ENCODE assay signal across 1 cellular context in the genomic region with DNA sequence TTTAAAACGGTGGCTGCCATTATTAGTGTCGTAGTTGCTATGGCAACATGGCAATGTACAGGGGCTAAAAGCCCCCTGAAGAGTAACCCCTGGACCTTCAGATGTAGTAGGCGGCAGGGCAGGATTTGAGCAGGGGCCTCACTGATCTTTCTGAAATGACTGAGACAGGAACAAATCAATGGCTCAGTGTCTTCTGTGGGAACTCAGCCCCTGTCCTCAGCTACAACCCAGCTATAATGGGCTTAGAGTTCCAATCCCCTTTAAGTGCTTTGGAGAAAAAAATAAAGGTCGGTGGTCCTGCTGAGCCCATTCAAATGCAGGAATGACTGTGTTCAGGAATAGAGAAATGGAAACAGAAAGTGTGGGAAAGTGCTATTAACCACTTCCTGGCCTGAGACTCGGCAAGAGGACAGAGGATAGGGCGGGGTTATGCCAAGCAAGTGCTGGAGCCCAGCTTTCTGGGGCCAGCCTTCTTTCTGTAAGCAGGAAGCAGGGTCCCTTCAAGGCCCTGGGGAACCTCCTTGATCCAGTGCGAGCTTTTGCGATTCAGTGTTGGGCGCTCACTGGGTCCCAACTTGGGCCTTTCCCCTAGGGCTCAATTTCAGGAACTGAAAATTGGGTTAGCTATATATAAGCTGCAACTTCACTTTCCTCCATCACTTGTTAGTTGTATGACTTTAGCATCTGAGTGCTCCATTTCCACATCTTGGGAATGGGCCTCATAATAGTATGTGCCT.
TF ChIP-seq lines count a peak whose summit lies in the region.

No MANE protein-coding gene starts in this region.

TF ChIP-seq in GM12878, 131 proteins besides CTCF, POLR2A, EP300 and RAD21 (continues in another document):
- TF ChIP-seq, protein P1, sequence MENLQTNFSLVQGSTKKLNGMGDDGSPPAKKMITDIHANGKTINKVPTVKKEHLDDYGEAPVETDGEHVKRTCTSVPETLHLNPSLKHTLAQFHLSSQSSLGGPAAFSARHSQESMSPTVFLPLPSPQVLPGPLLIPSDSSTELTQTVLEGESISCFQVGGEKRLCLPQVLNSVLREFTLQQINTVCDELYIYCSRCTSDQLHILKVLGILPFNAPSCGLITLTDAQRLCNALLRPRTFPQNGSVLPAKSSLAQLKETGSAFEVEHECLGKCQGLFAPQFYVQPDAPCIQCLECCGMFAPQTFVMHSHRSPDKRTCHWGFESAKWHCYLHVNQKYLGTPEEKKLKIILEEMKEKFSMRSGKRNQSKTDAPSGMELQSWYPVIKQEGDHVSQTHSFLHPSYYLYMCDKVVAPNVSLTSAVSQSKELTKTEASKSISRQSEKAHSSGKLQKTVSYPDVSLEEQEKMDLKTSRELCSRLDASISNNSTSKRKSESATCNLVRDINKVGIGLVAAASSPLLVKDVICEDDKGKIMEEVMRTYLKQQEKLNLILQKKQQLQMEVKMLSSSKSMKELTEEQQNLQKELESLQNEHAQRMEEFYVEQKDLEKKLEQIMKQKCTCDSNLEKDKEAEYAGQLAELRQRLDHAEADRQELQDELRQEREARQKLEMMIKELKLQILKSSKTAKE (IDR thresholded peaks at IDR 0.05; ENCODE audit: low read depth, poor library complexity, severe bottlenecking): no peak
- TF ChIP-seq BCL11A (IDR thresholded peaks at IDR 0.05; ENCODE audit: low read depth, low read length) (no peak), SREBF1 (IDR thresholded peaks at IDR 0.05; ENCODE audit: low read length) (no peak), POU2F2 (IDR thresholded peaks at IDR 0.05; ENCODE audit: borderline replicate concordance, low read depth, low read length) (0 out of 3 replicates have a peak, but pooled peaks have one; percentile 45), YBX1 (IDR thresholded peaks at IDR 0.05) (no peak), SPI1 (IDR thresholded peaks at IDR 0.05; ENCODE audit: borderline replicate concordance, insufficient read depth, low read depth, low read length) (peak; percentile 98), CHD2 (IDR thresholded peaks at IDR 0.05; ENCODE audit: borderline replicate concordance, low read depth, low read length) (no peak; the same call in 1 of the 2 replicates), DPF2 (IDR thresholded peaks at IDR 0.05) (peak; percentile 98), NFYA (IDR thresholded peaks at IDR 0.05; ENCODE audit: borderline replicate concordance, low read depth, low read length) (no peak), ESRRA (IDR thresholded peaks at IDR 0.05; ENCODE audit: low read length) (no peak), PAX5 (IDR thresholded peaks at IDR 0.05; ENCODE audit: borderline replicate concordance, low read depth, low read length) (peak; percentile 36), TBL1XR1 (IDR thresholded peaks at IDR 0.05; ENCODE audit: low read depth, low read length) (0 out of 2 replicates have a peak, but pooled peaks have one; percentile 15), RCOR1 (conservative IDR thresholded peaks at IDR 0.05; ENCODE audit: low read depth, low read length) (peak; percentile 75; the same call in 1 of the 2 replicates), CREM (IDR thresholded peaks at IDR 0.05; ENCODE audit: low read depth) (peak; percentile 50; the same call in 1 of the 2 replicates), MEF2B (IDR thresholded peaks at IDR 0.05; ENCODE audit: partially characterized antibody, poor library complexity, severe bottlenecking) (peak; percentile 92), WRNIP1 (IDR thresholded peaks at IDR 0.05; ENCODE audit: borderline replicate concordance, low read depth, low read length) (no peak), CREB1 (IDR thresholded peaks at IDR 0.05; ENCODE audit: low read depth) (no peak), EED (IDR thresholded peaks at IDR 0.05; ENCODE audit: low read depth) (peak; percentile 93), KDM1A (IDR thresholded peaks at IDR 0.05; ENCODE audit: borderline replicate concordance) (no peak), SMARCA5 (IDR thresholded peaks at IDR 0.05) (peak; percentile 20; the same call in 1 of the 2 replicates), BHLHE40 (IDR thresholded peaks at IDR 0.05; ENCODE audit: borderline replicate concordance in 1 of 2, low read depth in 2 of 2, low read length in 1 of 2) (peak in 1 of 2 experiments; percentile 33; a peak in 1 of 4 replicates), MEF2A (IDR thresholded peaks at IDR 0.05; ENCODE audit: insufficient read depth, low read depth, low read length) (0 out of 2 replicates have a peak, but pooled peaks have one; percentile 51), CBX5 (IDR thresholded peaks at IDR 0.05; ENCODE audit: low read depth) (peak; percentile 63; the same call in 1 of the 2 replicates), IKZF1 (conservative IDR thresholded peaks at IDR 0.05) (peak; percentile 95), RB1 (IDR thresholded peaks at IDR 0.05; ENCODE audit: borderline replicate concordance) (no peak), PAX8 (IDR thresholded peaks at IDR 0.05) (no peak), POLR2AphosphoS2 (IDR thresholded peaks at IDR 0.05; ENCODE audit: low read depth, low read length) (no peak)
- TF ChIP-seq, protein P2, sequence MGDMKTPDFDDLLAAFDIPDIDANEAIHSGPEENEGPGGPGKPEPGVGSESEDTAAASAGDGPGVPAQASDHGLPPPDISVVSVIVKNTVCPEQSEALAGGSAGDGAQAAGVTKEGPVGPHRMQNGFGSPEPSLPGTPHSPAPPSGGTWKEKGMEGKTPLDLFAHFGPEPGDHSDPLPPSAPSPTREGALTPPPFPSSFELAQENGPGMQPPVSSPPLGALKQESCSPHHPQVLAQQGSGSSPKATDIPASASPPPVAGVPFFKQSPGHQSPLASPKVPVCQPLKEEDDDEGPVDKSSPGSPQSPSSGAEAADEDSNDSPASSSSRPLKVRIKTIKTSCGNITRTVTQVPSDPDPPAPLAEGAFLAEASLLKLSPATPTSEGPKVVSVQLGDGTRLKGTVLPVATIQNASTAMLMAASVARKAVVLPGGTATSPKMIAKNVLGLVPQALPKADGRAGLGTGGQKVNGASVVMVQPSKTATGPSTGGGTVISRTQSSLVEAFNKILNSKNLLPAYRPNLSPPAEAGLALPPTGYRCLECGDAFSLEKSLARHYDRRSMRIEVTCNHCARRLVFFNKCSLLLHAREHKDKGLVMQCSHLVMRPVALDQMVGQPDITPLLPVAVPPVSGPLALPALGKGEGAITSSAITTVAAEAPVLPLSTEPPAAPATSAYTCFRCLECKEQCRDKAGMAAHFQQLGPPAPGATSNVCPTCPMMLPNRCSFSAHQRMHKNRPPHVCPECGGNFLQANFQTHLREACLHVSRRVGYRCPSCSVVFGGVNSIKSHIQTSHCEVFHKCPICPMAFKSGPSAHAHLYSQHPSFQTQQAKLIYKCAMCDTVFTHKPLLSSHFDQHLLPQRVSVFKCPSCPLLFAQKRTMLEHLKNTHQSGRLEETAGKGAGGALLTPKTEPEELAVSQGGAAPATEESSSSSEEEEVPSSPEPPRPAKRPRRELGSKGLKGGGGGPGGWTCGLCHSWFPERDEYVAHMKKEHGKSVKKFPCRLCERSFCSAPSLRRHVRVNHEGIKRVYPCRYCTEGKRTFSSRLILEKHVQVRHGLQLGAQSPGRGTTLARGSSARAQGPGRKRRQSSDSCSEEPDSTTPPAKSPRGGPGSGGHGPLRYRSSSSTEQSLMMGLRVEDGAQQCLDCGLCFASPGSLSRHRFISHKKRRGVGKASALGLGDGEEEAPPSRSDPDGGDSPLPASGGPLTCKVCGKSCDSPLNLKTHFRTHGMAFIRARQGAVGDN (IDR thresholded peaks at IDR 0.05): 0 out of 2 replicates have a peak, but pooled peaks have one; percentile 28
- TF ChIP-seq, protein P3, sequence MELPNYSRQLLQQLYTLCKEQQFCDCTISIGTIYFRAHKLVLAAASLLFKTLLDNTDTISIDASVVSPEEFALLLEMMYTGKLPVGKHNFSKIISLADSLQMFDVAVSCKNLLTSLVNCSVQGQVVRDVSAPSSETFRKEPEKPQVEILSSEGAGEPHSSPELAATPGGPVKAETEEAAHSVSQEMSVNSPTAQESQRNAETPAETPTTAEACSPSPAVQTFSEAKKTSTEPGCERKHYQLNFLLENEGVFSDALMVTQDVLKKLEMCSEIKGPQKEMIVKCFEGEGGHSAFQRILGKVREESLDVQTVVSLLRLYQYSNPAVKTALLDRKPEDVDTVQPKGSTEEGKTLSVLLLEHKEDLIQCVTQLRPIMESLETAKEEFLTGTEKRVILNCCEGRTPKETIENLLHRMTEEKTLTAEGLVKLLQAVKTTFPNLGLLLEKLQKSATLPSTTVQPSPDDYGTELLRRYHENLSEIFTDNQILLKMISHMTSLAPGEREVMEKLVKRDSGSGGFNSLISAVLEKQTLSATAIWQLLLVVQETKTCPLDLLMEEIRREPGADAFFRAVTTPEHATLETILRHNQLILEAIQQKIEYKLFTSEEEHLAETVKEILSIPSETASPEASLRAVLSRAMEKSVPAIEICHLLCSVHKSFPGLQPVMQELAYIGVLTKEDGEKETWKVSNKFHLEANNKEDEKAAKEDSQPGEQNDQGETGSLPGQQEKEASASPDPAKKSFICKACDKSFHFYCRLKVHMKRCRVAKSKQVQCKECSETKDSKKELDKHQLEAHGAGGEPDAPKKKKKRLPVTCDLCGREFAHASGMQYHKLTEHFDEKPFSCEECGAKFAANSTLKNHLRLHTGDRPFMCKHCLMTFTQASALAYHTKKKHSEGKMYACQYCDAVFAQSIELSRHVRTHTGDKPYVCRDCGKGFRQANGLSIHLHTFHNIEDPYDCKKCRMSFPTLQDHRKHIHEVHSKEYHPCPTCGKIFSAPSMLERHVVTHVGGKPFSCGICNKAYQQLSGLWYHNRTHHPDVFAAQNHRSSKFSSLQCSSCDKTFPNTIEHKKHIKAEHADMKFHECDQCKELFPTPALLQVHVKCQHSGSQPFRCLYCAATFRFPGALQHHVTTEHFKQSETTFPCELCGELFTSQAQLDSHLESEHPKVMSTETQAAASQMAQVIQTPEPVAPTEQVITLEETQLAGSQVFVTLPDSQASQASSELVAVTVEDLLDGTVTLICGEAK (IDR thresholded peaks at IDR 0.05; ENCODE audit: borderline replicate concordance): peak; percentile 32; the same call in 1 of the 2 replicates
- TF ChIP-seq, protein P4, sequence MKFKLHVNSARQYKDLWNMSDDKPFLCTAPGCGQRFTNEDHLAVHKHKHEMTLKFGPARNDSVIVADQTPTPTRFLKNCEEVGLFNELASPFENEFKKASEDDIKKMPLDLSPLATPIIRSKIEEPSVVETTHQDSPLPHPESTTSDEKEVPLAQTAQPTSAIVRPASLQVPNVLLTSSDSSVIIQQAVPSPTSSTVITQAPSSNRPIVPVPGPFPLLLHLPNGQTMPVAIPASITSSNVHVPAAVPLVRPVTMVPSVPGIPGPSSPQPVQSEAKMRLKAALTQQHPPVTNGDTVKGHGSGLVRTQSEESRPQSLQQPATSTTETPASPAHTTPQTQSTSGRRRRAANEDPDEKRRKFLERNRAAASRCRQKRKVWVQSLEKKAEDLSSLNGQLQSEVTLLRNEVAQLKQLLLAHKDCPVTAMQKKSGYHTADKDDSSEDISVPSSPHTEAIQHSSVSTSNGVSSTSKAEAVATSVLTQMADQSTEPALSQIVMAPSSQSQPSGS (IDR thresholded peaks at IDR 0.05; ENCODE audit: low read length): peak; percentile 68; the same call in 1 of the 2 replicates
- TF ChIP-seq, protein P5, sequence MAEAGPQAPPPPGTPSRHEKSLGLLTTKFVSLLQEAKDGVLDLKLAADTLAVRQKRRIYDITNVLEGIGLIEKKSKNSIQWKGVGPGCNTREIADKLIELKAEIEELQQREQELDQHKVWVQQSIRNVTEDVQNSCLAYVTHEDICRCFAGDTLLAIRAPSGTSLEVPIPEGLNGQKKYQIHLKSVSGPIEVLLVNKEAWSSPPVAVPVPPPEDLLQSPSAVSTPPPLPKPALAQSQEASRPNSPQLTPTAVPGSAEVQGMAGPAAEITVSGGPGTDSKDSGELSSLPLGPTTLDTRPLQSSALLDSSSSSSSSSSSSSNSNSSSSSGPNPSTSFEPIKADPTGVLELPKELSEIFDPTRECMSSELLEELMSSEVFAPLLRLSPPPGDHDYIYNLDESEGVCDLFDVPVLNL (IDR thresholded peaks at IDR 0.05; ENCODE audit: low read depth, low read length): no peak
- TF ChIP-seq, protein P6, sequence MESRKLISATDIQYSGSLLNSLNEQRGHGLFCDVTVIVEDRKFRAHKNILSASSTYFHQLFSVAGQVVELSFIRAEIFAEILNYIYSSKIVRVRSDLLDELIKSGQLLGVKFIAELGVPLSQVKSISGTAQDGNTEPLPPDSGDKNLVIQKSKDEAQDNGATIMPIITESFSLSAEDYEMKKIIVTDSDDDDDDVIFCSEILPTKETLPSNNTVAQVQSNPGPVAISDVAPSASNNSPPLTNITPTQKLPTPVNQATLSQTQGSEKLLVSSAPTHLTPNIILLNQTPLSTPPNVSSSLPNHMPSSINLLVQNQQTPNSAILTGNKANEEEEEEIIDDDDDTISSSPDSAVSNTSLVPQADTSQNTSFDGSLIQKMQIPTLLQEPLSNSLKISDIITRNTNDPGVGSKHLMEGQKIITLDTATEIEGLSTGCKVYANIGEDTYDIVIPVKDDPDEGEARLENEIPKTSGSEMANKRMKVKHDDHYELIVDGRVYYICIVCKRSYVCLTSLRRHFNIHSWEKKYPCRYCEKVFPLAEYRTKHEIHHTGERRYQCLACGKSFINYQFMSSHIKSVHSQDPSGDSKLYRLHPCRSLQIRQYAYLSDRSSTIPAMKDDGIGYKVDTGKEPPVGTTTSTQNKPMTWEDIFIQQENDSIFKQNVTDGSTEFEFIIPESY (IDR thresholded peaks at IDR 0.05): no peak
- TF ChIP-seq, protein P7, sequence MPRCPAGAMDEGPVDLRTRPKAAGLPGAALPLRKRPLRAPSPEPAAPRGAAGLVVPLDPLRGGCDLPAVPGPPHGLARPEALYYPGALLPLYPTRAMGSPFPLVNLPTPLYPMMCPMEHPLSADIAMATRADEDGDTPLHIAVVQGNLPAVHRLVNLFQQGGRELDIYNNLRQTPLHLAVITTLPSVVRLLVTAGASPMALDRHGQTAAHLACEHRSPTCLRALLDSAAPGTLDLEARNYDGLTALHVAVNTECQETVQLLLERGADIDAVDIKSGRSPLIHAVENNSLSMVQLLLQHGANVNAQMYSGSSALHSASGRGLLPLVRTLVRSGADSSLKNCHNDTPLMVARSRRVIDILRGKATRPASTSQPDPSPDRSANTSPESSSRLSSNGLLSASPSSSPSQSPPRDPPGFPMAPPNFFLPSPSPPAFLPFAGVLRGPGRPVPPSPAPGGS (IDR thresholded peaks at IDR 0.05; ENCODE audit: borderline replicate concordance, insufficient read depth, low read depth, low read length, poor library complexity, severe bottlenecking): peak; percentile 83
- TF ChIP-seq, protein P8, sequence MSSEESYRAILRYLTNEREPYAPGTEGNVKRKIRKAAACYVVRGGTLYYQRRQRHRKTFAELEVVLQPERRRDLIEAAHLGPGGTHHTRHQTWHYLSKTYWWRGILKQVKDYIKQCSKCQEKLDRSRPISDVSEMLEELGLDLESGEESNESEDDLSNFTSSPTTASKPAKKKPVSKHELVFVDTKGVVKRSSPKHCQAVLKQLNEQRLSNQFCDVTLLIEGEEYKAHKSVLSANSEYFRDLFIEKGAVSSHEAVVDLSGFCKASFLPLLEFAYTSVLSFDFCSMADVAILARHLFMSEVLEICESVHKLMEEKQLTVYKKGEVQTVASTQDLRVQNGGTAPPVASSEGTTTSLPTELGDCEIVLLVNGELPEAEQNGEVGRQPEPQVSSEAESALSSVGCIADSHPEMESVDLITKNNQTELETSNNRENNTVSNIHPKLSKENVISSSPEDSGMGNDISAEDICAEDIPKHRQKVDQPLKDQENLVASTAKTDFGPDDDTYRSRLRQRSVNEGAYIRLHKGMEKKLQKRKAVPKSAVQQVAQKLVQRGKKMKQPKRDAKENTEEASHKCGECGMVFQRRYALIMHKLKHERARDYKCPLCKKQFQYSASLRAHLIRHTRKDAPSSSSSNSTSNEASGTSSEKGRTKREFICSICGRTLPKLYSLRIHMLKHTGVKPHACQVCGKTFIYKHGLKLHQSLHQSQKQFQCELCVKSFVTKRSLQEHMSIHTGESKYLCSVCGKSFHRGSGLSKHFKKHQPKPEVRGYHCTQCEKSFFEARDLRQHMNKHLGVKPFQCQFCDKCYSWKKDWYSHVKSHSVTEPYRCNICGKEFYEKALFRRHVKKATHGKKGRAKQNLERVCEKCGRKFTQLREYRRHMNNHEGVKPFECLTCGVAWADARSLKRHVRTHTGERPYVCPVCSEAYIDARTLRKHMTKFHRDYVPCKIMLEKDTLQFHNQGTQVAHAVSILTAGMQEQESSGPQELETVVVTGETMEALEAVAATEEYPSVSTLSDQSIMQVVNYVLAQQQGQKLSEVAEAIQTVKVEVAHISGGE (CRISPR knock-in tag; IDR thresholded peaks at IDR 0.05): no peak
